9 cellular contexts compared by ENCODE assay signal in genomic region chr3:99659032-99659431, GRCh38. TPM values are rescaled to one million over a fixed set of nuclear protein-coding genes. Genes with fewer than 3 reads are reported as not detected.
DNase-seq lines count a peak whose midpoint lies in the region; ATAC-seq and TF ChIP-seq lines count a peak whose summit lies in the region.
"Had no signal": no experiment of that assay in that cellular context is flagged by ENCODE, and none has a peak within 500 bp of the region (broad histone marks: within the 10 kb centered on the region; RNA-seq: fewer than 3 reads in every experiment).

No MANE protein-coding gene starts in this region.

- TF ChIP-seq EP300 in ovary (IDR thresholded peaks at IDR 0.05) = no peak

- peaks cover 87% of the 10 kb centered on the region for H3K79me2 ChIP-seq in osteoblast (ENCODE audit: insufficient read depth, low read length)

- in situ Hi-C loops in Caki2 (cut with HindIII; ENCODE audit: low pct_unique_long_range_greater_than_20kb, low sequenced_read_pairs) = no loop called here

- H2AFZ ChIP-seq in osteoblast (ENCODE audit: low read length) = no peak overlapping the region

- peak overlapping the region; percentile 98 for H3K27ac ChIP-seq in osteoblast (ENCODE audit: low read depth, low read length)
- no peak overlapping the region for H3K27ac ChIP-seq in ovary
- H3K27ac ChIP-seq in WERI-Rb-1 = no peak overlapping the region

- TF ChIP-seq POLR2A in erythroblast (IDR thresholded peaks at IDR 0.05; ENCODE audit: low read length) = no peak
- TF ChIP-seq POLR2A in ovary (IDR thresholded peaks at IDR 0.05) = no peak

- peaks cover 9% of the 10 kb centered on the region for H4K20me1 ChIP-seq in osteoblast (ENCODE audit: insufficient read depth, low read length)

- peak overlapping the region; percentile 51 for H3K4me2 ChIP-seq in osteoblast (ENCODE audit: insufficient read depth, low read length)

- 70 to 81% (median 71%) methylated on average over 6 of the region's 6 CpGs for WGBS in ovary, 3 donors

- no peaks in the 10 kb centered on the region for H3K9me3 ChIP-seq in osteoblast (ENCODE audit: low read depth, low read length)
- H3K9me3 ChIP-seq in ovary = no peaks in the 10 kb centered on the region
- H3K9me3 ChIP-seq in WERI-Rb-1 (ENCODE audit: severe bottlenecking) = no peaks in the 10 kb centered on the region

- ATAC-seq in HG02938 (IDR thresholded peaks at IDR 0.05; ENCODE audit: unreplicated experiment) = no peak
- ATAC-seq in GM21723 (IDR thresholded peaks at IDR 0.05; ENCODE audit: unreplicated experiment) = no peak

- H3K4me3 ChIP-seq in osteoblast (ENCODE audit: insufficient read depth, low read length) (no peak overlapping the region), ovary (no peak overlapping the region), WERI-Rb-1 (ENCODE audit: low read depth, low read length) (no peak overlapping the region)

- no peak for TF ChIP-seq CTCF in osteoblast (IDR thresholded peaks at IDR 0.05; ENCODE audit: extremely low read depth, low read depth, low read length)
- no peak for TF ChIP-seq CTCF in ovary (IDR thresholded peaks at IDR 0.05)
- TF ChIP-seq CTCF in WERI-Rb-1 (IDR thresholded peaks at IDR 0.05; ENCODE audit: low read depth, low read length) = no peak

- intact Hi-C loops in ovary (cut with DNase I) = no loop called here

- H3K27me3 ChIP-seq in osteoblast (ENCODE audit: insufficient read depth, low read length) (no peaks in the 10 kb centered on the region), ovary (no peaks in the 10 kb centered on the region), WERI-Rb-1 (ENCODE audit: insufficient read depth, low read depth, severe bottlenecking) (no peaks in the 10 kb centered on the region)

- peak; percentile 84 for DNase-seq in Caki2 (ENCODE audit: low read depth)
- peak; percentile 95 for DNase-seq in NCI-H226
- DNase-seq in erythroblast (lab: John Stamatoyannopoulos, UW) = peak; percentile 17 to 52
- peak; percentile 91 for DNase-seq in osteoblast (ENCODE audit: insufficient read length, low spot score, missing footprints)
- no peak for DNase-seq in ovary
- no peak for DNase-seq in WERI-Rb-1
- DNase-seq: GDM1 had no signal

- H3K4me1 ChIP-seq in osteoblast (ENCODE audit: insufficient read depth, low read length) (peaks cover 75% of the 10 kb centered on the region), ovary (ENCODE audit: insufficient read depth) (no peaks in the 10 kb centered on the region)

- H3K36me3 ChIP-seq in osteoblast (ENCODE audit: insufficient read depth, low read length) (peaks cover 60% of the 10 kb centered on the region), ovary (no peaks in the 10 kb centered on the region), WERI-Rb-1 (no peaks in the 10 kb centered on the region)

RNA-seq across cellular contexts. Expression of gene COL8A1, which starts 20.6 kb away (rescaled TPM):
- 20.2 and 36.4 TPM in 2 replicates for total RNA-seq in Caki2 (2014; rRNA removed; shearing (Covaris generic); ENCODE audit: low replicate concordance)
- 311 and 720 TPM in 2 replicates for total RNA-seq in osteoblast
- total RNA-seq in ovary = 10 to 100 TPM in 4 of 7 donors, 1 to 10 TPM in 3; 2.0 to 37.2 (median 11.9) TPM
- polyA plus RNA-seq in ovary = 10 to 100 TPM in 1 of 2 donors, 1 to 10 TPM in 1; 8.0 to 27.3 TPM

Comparison
In these comparisons a context has a peak if more than half of its experiments do, and no peak if none do; other contexts are left out.
1. DNase-seq: peak in Caki2 (single experiment), NCI-H226 (single experiment), erythroblast (2 of 2) and osteoblast (single experiment); none in ovary (0 of 5) and WERI-Rb-1 (single experiment).